In genomic region chr13:78603240-78603947, GRCh38 we compare ENCODE assay signal across 8 cellular contexts. TPM values are rescaled to one million over a fixed set of nuclear protein-coding genes. Genes with fewer than 3 reads are reported as not detected.
DNase-seq lines count a peak whose midpoint lies in the region; ATAC-seq and TF ChIP-seq lines count a peak whose summit lies in the region.

A gene with protein sequence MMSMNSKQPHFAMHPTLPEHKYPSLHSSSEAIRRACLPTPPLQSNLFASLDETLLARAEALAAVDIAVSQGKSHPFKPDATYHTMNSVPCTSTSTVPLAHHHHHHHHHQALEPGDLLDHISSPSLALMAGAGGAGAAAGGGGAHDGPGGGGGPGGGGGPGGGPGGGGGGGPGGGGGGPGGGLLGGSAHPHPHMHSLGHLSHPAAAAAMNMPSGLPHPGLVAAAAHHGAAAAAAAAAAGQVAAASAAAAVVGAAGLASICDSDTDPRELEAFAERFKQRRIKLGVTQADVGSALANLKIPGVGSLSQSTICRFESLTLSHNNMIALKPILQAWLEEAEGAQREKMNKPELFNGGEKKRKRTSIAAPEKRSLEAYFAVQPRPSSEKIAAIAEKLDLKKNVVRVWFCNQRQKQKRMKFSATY (minus strand): TSS chr13:78603552. CDS start chr13:78603326, 226 bp downstream.

- H3K9me3 Mint-ChIP-seq in dendritic cell treated with granulocyte-macrophage colony-stimulating factor and Interleukin-4, amounts not matched to agents 40 ng/mL and 50 ng/mL, for 4 days = no peaks in the 10 kb centered on the region

- TF ChIP-seq POLR2A in stomach (IDR thresholded peaks at IDR 0.05) = no peak

- ATAC-seq in GM18498 (IDR thresholded peaks at IDR 0.05; ENCODE audit: unreplicated experiment) (peak; percentile 88), HG02759 (IDR thresholded peaks at IDR 0.05; ENCODE audit: unreplicated experiment) (peak; percentile 88)

- H3K4me3 ChIP-seq in mucosa of rectum (ENCODE audit: low read length in 2 of 2) (peak within 1 kb of the TSS; percentile 67), stomach (peak within 1 kb of the TSS; percentile 22 to 59 (median 44))

- H3K36me3 ChIP-seq in mucosa of rectum (ENCODE audit: control insufficient read depth in 2 of 2, insufficient read depth in 2 of 2, low read length in 2 of 2) (no peaks in the 10 kb centered on the region), stomach (no peaks in the 10 kb centered on the region)

- H3K27ac ChIP-seq in mucosa of rectum (ENCODE audit: low read depth in 2 of 2, low read length in 2 of 2) (no peak within 1 kb of the TSS), stomach (no peak within 1 kb of the TSS)

- H3K9me3 ChIP-seq in mucosa of rectum (ENCODE audit: control insufficient read depth in 2 of 2, low read length in 2 of 2) (no peaks in the 10 kb centered on the region), stomach (no peaks in the 10 kb centered on the region)

- WGBS in stomach, 5 donors = 1 to 4% (median 2%) methylated on average over 29 to 80 of the region's 80 CpGs

- DNase-seq in NCI-H1417 treated with DMSO at 0.1 percent for 48 hours (lab: John Stamatoyannopoulos, UW) = peak; percentile 78
- peak; percentile 3 for DNase-seq in T1000 (lab: John Stamatoyannopoulos, UW)
- DNase-seq in stomach = no peak
- DNase-seq in occipital lobe (lab: John Stamatoyannopoulos, UW) = no peak

- H3K4me1 Mint-ChIP-seq in dendritic cell treated with granulocyte-macrophage colony-stimulating factor and Interleukin-4, amounts not matched to agents 40 ng/mL and 50 ng/mL, for 4 days (ENCODE audit: low read depth) = peaks cover 59% of the 10 kb centered on the region

- TF ChIP-seq CTCF in stomach (IDR thresholded peaks at IDR 0.05) = no peak

- peaks cover 22 to 23% of the 10 kb centered on the region in 2 donors for H3K4me1 ChIP-seq in mucosa of rectum (ENCODE audit: control insufficient read depth in 2 of 2, insufficient read depth in 2 of 2, low read length in 2 of 2)
- H3K4me1 ChIP-seq in stomach = peaks cover 32 to 47% (median 45%) of the 10 kb centered on the region in 4 donors

- H3K27ac Mint-ChIP-seq in dendritic cell treated with granulocyte-macrophage colony-stimulating factor and Interleukin-4, amounts not matched to agents 40 ng/mL and 50 ng/mL, for 4 days = no peak within 1 kb of the TSS

- H3K36me3 Mint-ChIP-seq in dendritic cell treated with granulocyte-macrophage colony-stimulating factor and Interleukin-4, amounts not matched to agents 40 ng/mL and 50 ng/mL, for 4 days (ENCODE audit: low read depth) = no peaks in the 10 kb centered on the region

- H3K9ac ChIP-seq in mucosa of rectum (ENCODE audit: low read depth in 1 of 2, low read length in 2 of 2) = no peak within 1 kb of the TSS

- peaks cover 89 to 94% of the 10 kb centered on the region in 2 donors for H3K27me3 ChIP-seq in mucosa of rectum (ENCODE audit: control insufficient read depth in 2 of 2, insufficient read depth in 2 of 2, low read length in 2 of 2)
- peaks cover 49 to 97% (median 95%) of the 10 kb centered on the region in 3 donors for H3K27me3 ChIP-seq in stomach

- peaks cover 91% of the 10 kb centered on the region for H3K27me3 Mint-ChIP-seq in dendritic cell treated with granulocyte-macrophage colony-stimulating factor and Interleukin-4, amounts not matched to agents 40 ng/mL and 50 ng/mL, for 4 days

- intact Hi-C loops in dendritic cell treated with granulocyte-macrophage colony-stimulating factor and Interleukin-4, amounts not matched to agents 40 ng/mL and 50 ng/mL, for 4 days (cut with micrococcal nuclease) = no loop called here
- intact Hi-C loops in stomach (cut with DNase I; ENCODE audit: low total_unique reads) = no loop called here

- TF ChIP-seq EP300 in stomach (IDR thresholded peaks at IDR 0.05) = no peak

- H3K4me3 Mint-ChIP-seq in dendritic cell treated with granulocyte-macrophage colony-stimulating factor and Interleukin-4, amounts not matched to agents 40 ng/mL and 50 ng/mL, for 4 days = peak within 1 kb of the TSS; percentile 78

RNA-seq across cellular contexts. Expression of the gene that starts here (rescaled TPM):
- total RNA-seq in stomach = not detected
- under 1 TPM in 1 of 3 donors, not detected in 2; 0.08 TPM for polyA plus RNA-seq in stomach
- total RNA-seq in occipital lobe = under 0.01 TPM

Comparison
In these comparisons a context has a peak if more than half of its experiments do, and no peak if none do; other contexts are left out.
1. DNase-seq: peak in NCI-H1417 treated with DMSO at 0.1 percent for 48 hours (single experiment) and T1000 (single experiment); none in stomach (single experiment) and occipital lobe (single experiment).